8 cellular contexts compared by ENCODE assay signal in the genomic region with DNA sequence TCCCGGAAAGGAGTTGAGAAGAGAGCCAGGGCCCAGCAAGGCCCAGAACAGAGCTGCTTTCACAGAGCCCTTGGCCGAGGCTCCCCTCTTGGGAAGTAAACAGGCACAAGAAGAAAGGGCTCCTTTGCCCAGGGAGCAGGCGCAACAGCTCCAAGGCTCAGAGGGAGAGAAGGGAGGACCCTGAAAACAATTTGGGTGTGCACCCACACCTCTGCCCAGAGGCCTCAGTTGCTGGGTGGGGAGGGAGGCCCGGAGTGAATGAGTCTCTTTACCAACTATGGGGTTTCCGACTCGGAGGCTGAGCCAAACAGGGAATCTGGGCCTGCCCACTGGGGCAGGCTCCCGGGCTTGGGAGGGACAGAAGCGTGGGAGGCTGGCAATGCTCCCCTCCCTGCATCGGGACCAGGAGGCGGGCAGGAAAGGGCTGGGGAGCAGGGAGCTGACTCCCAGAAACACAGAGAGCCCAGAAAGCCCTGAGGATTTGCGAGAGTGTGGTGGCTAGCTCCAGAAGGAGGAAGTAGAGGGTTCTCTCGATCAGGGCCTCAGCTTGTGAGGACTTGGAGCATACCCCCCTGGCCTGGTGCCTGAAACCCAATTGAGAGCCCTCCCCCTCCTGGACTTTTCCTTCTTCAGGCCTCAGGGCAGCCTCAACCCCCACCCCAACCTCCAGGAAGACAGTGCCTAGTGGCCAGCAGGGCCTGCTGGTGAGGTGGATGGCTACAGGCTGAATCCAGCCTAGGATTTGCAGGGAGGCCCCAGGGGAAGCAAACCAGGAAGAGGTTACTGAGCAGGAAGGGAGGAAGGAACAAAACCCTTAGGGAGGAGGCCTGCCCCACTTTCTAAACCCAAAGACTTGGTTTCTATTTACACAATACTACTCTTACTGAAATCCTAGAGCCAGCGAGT. TPM values are rescaled to one million over a fixed set of nuclear protein-coding genes. Genes with fewer than 3 reads are reported as not detected.
A peak's percentile ranks its signal among the peaks of the same experiment; 100 is the strongest.
DNase-seq lines count a peak whose midpoint lies in the region; ATAC-seq and TF ChIP-seq lines count a peak whose summit lies in the region.

No MANE protein-coding gene starts in this region.

- intact Hi-C loops in thyroid gland (cut with DNase I) = no loop called here

- 46 to 49% methylated on average over 9 to 13 of the region's 13 CpGs for WGBS in thyroid gland, 2 donors

- peak overlapping the region; percentile 61 to 76 (median 68) for H3K27ac ChIP-seq in thyroid gland

- DNase-seq in activated CD8-positive, alpha-beta memory T cell treated with anti-CD3 and anti-CD28 coated beads, Interleukin-2, amount 50 U/mL, for 48 hours = peak; percentile 78
- no peak for DNase-seq in activated CD8-positive, alpha-beta memory T cell treated with anti-CD3 and anti-CD28 coated beads, Interleukin-2, amount 50 U/mL, for 4 hours
- DNase-seq in epidermal melanocyte (ENCODE audit: insufficient read length, low spot score) (peak; percentile 48), middle frontal gyrus (ENCODE audit: extremely low spot score, low spot score) (peak; percentile 62), thyroid gland (peak; percentile 48 to 56), HuH-7.5 (ENCODE audit: low spot score) (no peak)

- no peak for TF ChIP-seq POLR2A in thyroid gland (IDR thresholded peaks at IDR 0.05)

- no peaks in the 10 kb centered on the region for H3K9me3 ChIP-seq in thyroid gland

- peak in 2 of 6 experiments; percentile 8 to 20 for TF ChIP-seq CTCF in thyroid gland (IDR thresholded peaks at IDR 0.05)

- no peak overlapping the region for H3K4me3 ChIP-seq in thyroid gland (replicated peaks in 1 of 3)

- H3K4me1 ChIP-seq in thyroid gland = peaks cover 16 to 34% of the 10 kb centered on the region in 2 donors

- H3K27me3 ChIP-seq in thyroid gland = no peaks in the 10 kb centered on the region

- no peaks in the 10 kb centered on the region for H3K36me3 ChIP-seq in thyroid gland

- peak; percentile 75 to 77 for ATAC-seq in activated CD4-positive, CD25-positive, alpha-beta regulatory T cell treated with anti-CD3 and anti-CD28 coated beads, Interleukin-2, amount 50 U/mL, for 24 hours
- no peak for ATAC-seq in GM21390 (IDR thresholded peaks at IDR 0.05; ENCODE audit: unreplicated experiment)

RNA-seq across cellular contexts. Expression of a gene that starts 6.2 kb away (rescaled TPM):
- not detected for total RNA-seq in thyroid gland

RNA-seq across cellular contexts. Expression of a gene that starts 59.9 kb away (rescaled TPM):
- 10 to 100 TPM; 20.0 to 27.2 (median 21.3) TPM for total RNA-seq in thyroid gland

Comparison
In these comparisons a context has a peak if more than half of its experiments do, and no peak if none do; other contexts are left out.
1. DNase-seq: peak in activated CD8-positive, alpha-beta memory T cell treated with anti-CD3 and anti-CD28 coated beads, Interleukin-2, amount 50 U/mL, for 48 hours (single experiment), epidermal melanocyte (single experiment), middle frontal gyrus (single experiment) and thyroid gland (2 of 2); none in activated CD8-positive, alpha-beta memory T cell treated with anti-CD3 and anti-CD28 coated beads, Interleukin-2, amount 50 U/mL, for 4 hours (single experiment) and HuH-7.5 (single experiment).